Comparison of ENCODE assay signal across 10 cellular contexts in genomic region chr16:62077998-62078397, GRCh38. TPM values are rescaled to one million over a fixed set of nuclear protein-coding genes. Genes with fewer than 3 reads are reported as not detected.
DNase-seq lines count a peak whose midpoint lies in the region; ATAC-seq and TF ChIP-seq lines count a peak whose summit lies in the region.
"Had no signal": no experiment of that assay in that cellular context is flagged by ENCODE, and none has a peak within 500 bp of the region (broad histone marks: within the 10 kb centered on the region; RNA-seq: fewer than 3 reads in every experiment).

No MANE protein-coding gene starts in this region.

- H3K4me1 Mint-ChIP-seq in T-cell = no peaks in the 10 kb centered on the region

- DNase-seq in 8988T = peak; percentile 13
- peak; percentile 31 for DNase-seq in ELF-1 (ENCODE audit: low read depth, low spot score)
- DNase-seq in NT2/D1 (ENCODE audit: low read depth, low spot score) = peak; percentile 28
- DNase-seq in head of caudate nucleus = peak in 35 of 42 donors; percentile 1 to 67 (median 25)
- no peak for DNase-seq in NCI-H1092 (lab: John Stamatoyannopoulos, UW)
- DNase-seq in MG63 = no peak
- no peak for DNase-seq in RWPE1 (ENCODE audit: low spot score)
- no peak for DNase-seq in T-cell
- DNase-seq: Karpas-422 had no signal

- H3K9me3 ChIP-seq in NT2/D1 (ENCODE audit: insufficient read depth, low read length) = no peaks in the 10 kb centered on the region
- H3K9me3 ChIP-seq in MG63 = no peaks in the 10 kb centered on the region

- H3K27me3 ChIP-seq in NT2/D1 (ENCODE audit: insufficient read depth, insufficient read length) (no peaks in the 10 kb centered on the region), MG63 (no peaks in the 10 kb centered on the region)

- no peak for TF ChIP-seq CTCF in RWPE1 (conservative IDR thresholded peaks at IDR 0.05; ENCODE audit: low read depth)

- H3K27me3 Mint-ChIP-seq in T-cell = no peaks in the 10 kb centered on the region

- H3K9me3 Mint-ChIP-seq in T-cell = peaks cover 10 to 38% (median 24%) of the 10 kb centered on the region in 3 donors

- H3K27ac ChIP-seq in RWPE1 = no peak overlapping the region

- POLR2A ChIA-PET in RWPE1 (lab: Yijun Ruan, JAX; ENCODE audit: low non-redundant PET) = no interaction called here
- POLR2A ChIA-PET in T-cell (lab: Charles Lee) = no interaction called here

- H3K9ac ChIP-seq in NT2/D1 (ENCODE audit: insufficient read length, low read depth) = no peak overlapping the region

- no peaks in the 10 kb centered on the region for H3K36me3 Mint-ChIP-seq in T-cell

- no peak for ATAC-seq in T-cell (replicated peaks in 1 of 4)

- no peak overlapping the region for H3K4me3 Mint-ChIP-seq in T-cell

- CTCF ChIA-PET in RWPE1 (lab: Yijun Ruan, JAX) (interaction anchor here (0.6 kb wide), 2 partner anchors 717 to 1220 kb away, joined by 3 to 4 read pairs; no protein-coding TSS in a partner anchor), T-cell (lab: Charles Lee) (no interaction called here)

- no peak overlapping the region for H3K27ac Mint-ChIP-seq in T-cell

- H3K4me3 ChIP-seq in NT2/D1 (ENCODE audit: insufficient read length, low read depth) = no peak overlapping the region
- H3K4me3 ChIP-seq in MG63 = no peak overlapping the region

- H3K4me1 ChIP-seq in NT2/D1 (ENCODE audit: insufficient read depth, insufficient read length) = no peaks in the 10 kb centered on the region

- H3K36me3 ChIP-seq in NT2/D1 (ENCODE audit: insufficient read depth, insufficient read length, low read length) (no peaks in the 10 kb centered on the region), MG63 (no peaks in the 10 kb centered on the region)

- intact Hi-C loops in head of caudate nucleus (cut with DNase I) = no loop called here

RNA-seq across cellular contexts. Expression of gene CDH8, which starts 41.8 kb away (rescaled TPM):
- total RNA-seq in MG63 (2014; rRNA removed; shearing (Covaris generic); ENCODE audit: low replicate concordance) = not detected in 2 replicates
- total RNA-seq in T-cell = 1 to 10 TPM in 1 of 5 donors, under 1 TPM in 1, not detected in 3; 0.39 to 1.0 TPM
- total RNA-seq: fibroblast of villous mesenchyme had no signal

Comparison
In these comparisons a context has a peak if more than half of its experiments do, and no peak if none do; other contexts are left out.
1. DNase-seq: peak in 8988T (single experiment), ELF-1 (single experiment), NT2/D1 (single experiment) and head of caudate nucleus (35 of 42); none in NCI-H1092 (single experiment), MG63 (single experiment), RWPE1 (single experiment) and T-cell (0 of 34).